11 cellular contexts compared by ENCODE assay signal in genomic region chr16:85365120-85365519, GRCh38.
A peak's percentile ranks its signal among the peaks of the same experiment; 100 is the strongest.
DNase-seq lines count a peak whose midpoint lies in the region; ATAC-seq, FAIRE-seq and TF ChIP-seq lines count a peak whose summit lies in the region.
"Had no signal": no experiment of that assay in that cellular context is flagged by ENCODE, and none has a peak within 500 bp of the region (broad histone marks: within the 10 kb centered on the region; RNA-seq: fewer than 3 reads in every experiment).

No MANE protein-coding gene starts in this region.

- intact Hi-C loops in uterus (cut with DNase I; ENCODE audit: low total_unique reads), result no loop called here

- TF ChIP-seq POLR2A in uterus (IDR thresholded peaks at IDR 0.05), result no peak

- H3K36me3 ChIP-seq in small intestine (ENCODE audit: control insufficient read depth in 2 of 2, insufficient read depth in 2 of 2, low read length in 2 of 2) (no peaks in the 10 kb centered on the region), uterus (no peaks in the 10 kb centered on the region)

- H3K4me1 ChIP-seq in small intestine (ENCODE audit: control insufficient read depth in 2 of 2, insufficient read depth in 1 of 2, low read depth in 1 of 2, low read length in 1 of 2), result peaks cover 0 to 4% of the 10 kb centered on the region in 2 donors
- H3K4me1 ChIP-seq in uterus, result no peaks in the 10 kb centered on the region

- H3K27me3 ChIP-seq in small intestine (ENCODE audit: control insufficient read depth in 2 of 2, insufficient read depth in 2 of 2, low read length in 2 of 2), result no peaks in the 10 kb centered on the region
- no peaks in the 10 kb centered on the region for H3K27me3 ChIP-seq in uterus

- H3K27ac ChIP-seq in small intestine (ENCODE audit: low read depth in 1 of 2, low read length in 1 of 2) (no peak overlapping the region), uterus (no peak overlapping the region)

- no peak for FAIRE-seq in small intestine (lab: Jason Lieb, UNC)
- FAIRE-seq: frontal cortex had no signal

- ATAC-seq in esophagus mucosa, result peak; percentile 49
- no peak for ATAC-seq in GM19463 (IDR thresholded peaks at IDR 0.05; ENCODE audit: unreplicated experiment)
- ATAC-seq: effector memory CD8-positive, alpha-beta T cell had no signal

- H3K9me3 ChIP-seq in small intestine (ENCODE audit: control insufficient read depth, low read depth) (no peaks in the 10 kb centered on the region), uterus (peaks cover 0 to 7% of the 10 kb centered on the region in 2 donors)
- H3K9me3 ChIP-seq: SK-N-SH had no signal

- H3K4me3 ChIP-seq in small intestine (ENCODE audit: low read depth in 1 of 2, low read length in 2 of 2), result no peak overlapping the region
- H3K4me3 ChIP-seq in uterus, result no peak overlapping the region

- TF ChIP-seq CTCF in uterus (IDR thresholded peaks at IDR 0.05), result no peak

- 70 to 81% (median 79%) methylated on average over 9 to 11 of the region's 11 CpGs for WGBS in small intestine, 3 donors

- DNase-seq in ELF-1 (ENCODE audit: low read depth, low spot score), result peak; percentile 62
- DNase-seq in NCI-H2171 treated with DMSO at 0.1 percent for 48 hours (lab: John Stamatoyannopoulos, UW), result peak; percentile 79
- DNase-seq in small intestine, result peak; percentile 54
- no peak for DNase-seq in uterus
- DNase-seq in NCI-H1930 (lab: John Stamatoyannopoulos, UW), result no peak
- DNase-seq: activated naive CD4-positive, alpha-beta T cell treated with Interleukin-2 at 50 U/mL for 16 hours; effector memory CD8-positive, alpha-beta T cell; SK-N-SH had no signal

Comparison
In these comparisons a context has a peak if more than half of its experiments do, and no peak if none do; other contexts are left out.
1. DNase-seq: peak in ELF-1 (single experiment), NCI-H2171 treated with DMSO at 0.1 percent for 48 hours (single experiment) and small intestine (single experiment); none in uterus (0 of 2) and NCI-H1930 (0 of 2).